Comparison of ENCODE assay signal across 19 cellular contexts in the genomic region with DNA sequence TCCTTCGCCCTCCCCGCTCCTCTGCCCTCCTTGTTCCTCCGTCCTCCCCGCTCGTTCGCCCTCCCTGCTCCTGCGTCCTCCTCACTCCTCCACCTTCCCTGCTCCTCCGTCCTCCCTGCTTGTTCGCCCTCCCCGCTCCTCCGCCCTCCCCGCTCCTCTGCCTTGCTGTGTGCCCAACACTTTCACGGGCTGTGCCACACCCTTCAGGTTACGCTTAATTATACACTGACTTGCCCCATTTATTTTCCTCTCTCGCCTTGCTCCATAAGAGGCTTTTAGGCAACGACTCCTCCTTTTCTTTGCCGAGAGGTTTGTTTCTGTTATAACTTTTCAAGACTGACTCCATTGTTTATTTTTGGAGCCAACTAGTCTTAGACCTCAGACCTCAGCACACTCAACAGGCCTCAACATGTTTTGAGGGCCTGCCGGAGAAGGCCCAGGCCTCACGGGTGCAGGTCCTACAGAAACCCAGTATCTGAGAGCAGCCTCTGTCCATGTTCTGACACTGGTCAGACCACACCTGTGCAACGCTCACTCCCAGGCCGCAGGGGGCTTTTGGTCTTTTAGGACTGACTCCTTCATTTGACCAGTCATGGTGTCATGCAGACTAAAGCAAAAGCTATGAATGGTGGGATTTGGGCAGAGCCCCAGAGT. TPM values are rescaled to one million over a fixed set of nuclear protein-coding genes. Genes with fewer than 3 reads are reported as not detected.
A peak's percentile ranks its signal among the peaks of the same experiment; 100 is the strongest.
DNase-seq lines count a peak whose midpoint lies in the region; ATAC-seq and TF ChIP-seq lines count a peak whose summit lies in the region.
"Had no signal": no experiment of that assay in that cellular context is flagged by ENCODE, and none has a peak within 500 bp of the region (broad histone marks: within the 10 kb centered on the region; RNA-seq: fewer than 3 reads in every experiment).

No MANE protein-coding gene starts in this region.

- H2AFZ ChIP-seq in neural progenitor cell (replicated peaks): no peak overlapping the region

- H3K4me1 Mint-ChIP-seq in endodermal cell: peaks cover 3% of the 10 kb centered on the region
- peaks cover 43% of the 10 kb centered on the region for H3K4me1 Mint-ChIP-seq in neural progenitor cell

- 94 to 95% methylated on average over 18 to 21 of the region's 21 CpGs for WGBS in endodermal cell (ENCODE audit: insufficient coverage in 1 of 2, insufficient read length in 1 of 2), 2 experiments

- no peaks in the 10 kb centered on the region for H3K79me2 ChIP-seq in neural progenitor cell (ENCODE audit: low read depth)

- no peaks in the 10 kb centered on the region for H4K20me1 ChIP-seq in neural progenitor cell (ENCODE audit: low read depth)
- H4K20me1 ChIP-seq: BLaER1 had no signal

- no peaks in the 10 kb centered on the region for H3F3A ChIP-seq in neural progenitor cell (ENCODE audit: low read depth)

- H3K9me3 Mint-ChIP-seq in endodermal cell (no peaks in the 10 kb centered on the region), neural progenitor cell (peaks cover 2% of the 10 kb centered on the region)
- H3K9me3 Mint-ChIP-seq: effector memory CD8-positive, alpha-beta T cell; HFFc6; IgD-negative memory B cell had no signal

- H3K9me3 ChIP-seq in endodermal cell (ENCODE audit: control insufficient read depth, low read length) (no peaks in the 10 kb centered on the region), neural progenitor cell (ENCODE audit: low read depth) (no peaks in the 10 kb centered on the region)
- H3K9me3 ChIP-seq: BLaER1, Caco-2, neutrophil had no signal

- in situ Hi-C loops in ACHN (cut with HindIII; ENCODE audit: low pct_ligation_motif_present, low pct_unique_long_range_greater_than_20kb, low sequenced_read_pairs): no loop called here

- no peak overlapping the region for H3K4me2 ChIP-seq in neural progenitor cell
- H3K4me2 ChIP-seq: BLaER1 had no signal

- no peak overlapping the region for H3K27ac ChIP-seq in endodermal cell (ENCODE audit: low read depth, low read length)
- no peak overlapping the region for H3K27ac ChIP-seq in neural progenitor cell
- H3K27ac ChIP-seq: BLaER1, neutrophil had no signal

- H3K36me3 ChIP-seq in endodermal cell (ENCODE audit: control insufficient read depth, insufficient read depth, low read length) (no peaks in the 10 kb centered on the region), neural progenitor cell (no peaks in the 10 kb centered on the region)
- H3K36me3 ChIP-seq: BLaER1, neutrophil had no signal

- H3K4me3 ChIP-seq in endodermal cell (ENCODE audit: low read length) (no peak overlapping the region), neural progenitor cell (no peak overlapping the region)
- H3K4me3 ChIP-seq: BLaER1 had no signal

- H3K36me3 Mint-ChIP-seq in endodermal cell (ENCODE audit: low read depth): no peaks in the 10 kb centered on the region
- H3K36me3 Mint-ChIP-seq in neural progenitor cell: no peaks in the 10 kb centered on the region
- H3K36me3 Mint-ChIP-seq: activated naive CD8-positive, alpha-beta T cell; IgD-negative memory B cell had no signal

- H3K27ac Mint-ChIP-seq in endodermal cell: no peak overlapping the region
- H3K27ac Mint-ChIP-seq in neural progenitor cell: peak overlapping the region; percentile 58
- H3K27ac Mint-ChIP-seq: activated naive CD8-positive, alpha-beta T cell; effector memory CD8-positive, alpha-beta T cell; HFFc6; IgD-negative memory B cell had no signal

- H3K9ac ChIP-seq in endodermal cell (ENCODE audit: extremely low read depth, low read length, poor library complexity, severe bottlenecking): no peak overlapping the region
- H3K9ac ChIP-seq in neural progenitor cell: no peak overlapping the region
- H3K9ac ChIP-seq: BLaER1 had no signal

- peak; percentile 98 for DNase-seq in DMS79 (lab: John Stamatoyannopoulos, UW)
- peak; percentile 30 for DNase-seq in NCI-H2227 (lab: John Stamatoyannopoulos, UW; ENCODE audit: unreplicated experiment)
- DNase-seq in endodermal cell: peak; percentile 31
- no peak for DNase-seq in neural progenitor cell (ENCODE audit: low spot score)
- DNase-seq in Kasumi-1 (lab: John Stamatoyannopoulos, UW): no peak
- DNase-seq in occipital lobe (lab: John Stamatoyannopoulos, UW): no peak
- DNase-seq in ACHN: no peak
- DNase-seq: effector memory CD8-positive, alpha-beta T cell; left ventricle myocardium superior; NCI-H510A treated with DMSO at 0.1 percent for 48 hours; retina; stimulated activated CD4-positive, alpha-beta T cell treated with anti-CD3 and anti-CD28 coated beads, Interleukin-12 subunit alpha, Interleukin-12 subunit beta, amount 100 ng/mL, for 4 hours had no signal

- H3K4me3 Mint-ChIP-seq in endodermal cell (no peak overlapping the region), neural progenitor cell (no peak overlapping the region)
- H3K4me3 Mint-ChIP-seq: activated naive CD8-positive, alpha-beta T cell; effector memory CD8-positive, alpha-beta T cell; HFFc6; IgD-negative memory B cell had no signal

- H3K27me3 Mint-ChIP-seq in endodermal cell (ENCODE audit: insufficient read depth): peaks cover 24% of the 10 kb centered on the region
- H3K27me3 Mint-ChIP-seq in neural progenitor cell (ENCODE audit: insufficient read depth, low read depth): peaks cover 24% of the 10 kb centered on the region

- H3K27me3 ChIP-seq in endodermal cell (ENCODE audit: control insufficient read depth, insufficient read depth, low read length, poor library complexity, severe bottlenecking) (peaks cover 8% of the 10 kb centered on the region), neural progenitor cell (no peaks in the 10 kb centered on the region)
- H3K27me3 ChIP-seq: BLaER1 had no signal

- no peak for ATAC-seq in GM21360 (IDR thresholded peaks at IDR 0.05; ENCODE audit: unreplicated experiment)
- ATAC-seq: effector memory CD8-positive, alpha-beta T cell; left ventricle myocardium superior had no signal

- no peaks in the 10 kb centered on the region for H3K4me1 ChIP-seq in endodermal cell (ENCODE audit: control insufficient read depth, insufficient read depth, low read length)
- H3K4me1 ChIP-seq in neural progenitor cell: peaks cover 18% of the 10 kb centered on the region
- H3K4me1 ChIP-seq: Caco-2 had no signal

- TF ChIP-seq CTCF in endodermal cell (conservative IDR thresholded peaks at IDR 0.05) (no peak), neural progenitor cell (IDR thresholded peaks at IDR 0.05) (no peak)

RNA-seq across cellular contexts. Expression of a gene that starts 18.2 kb away (rescaled TPM):
- total RNA-seq in endodermal cell (10 to 100 TPM; 17.2 to 20.7 TPM), neural progenitor cell (ENCODE audit: low replicate concordance) (11.1 and 11.4 TPM in 2 replicates), occipital lobe (32.9 TPM)
- polyA plus RNA-seq in endodermal cell (2013, experiment 1 of 2): 13.3 TPM
- 15.2 TPM for polyA plus RNA-seq in endodermal cell (2013, experiment 2 of 2)

Comparison
In these comparisons a context has a peak if more than half of its experiments do, and no peak if none do; other contexts are left out.
1. DNase-seq: peak in DMS79 (single experiment), NCI-H2227 (single experiment) and endodermal cell (single experiment); none in neural progenitor cell (single experiment), Kasumi-1 (0 of 2), occipital lobe (single experiment) and ACHN (single experiment).